ENCODE assay signal across 7 cellular contexts in the genomic region with DNA sequence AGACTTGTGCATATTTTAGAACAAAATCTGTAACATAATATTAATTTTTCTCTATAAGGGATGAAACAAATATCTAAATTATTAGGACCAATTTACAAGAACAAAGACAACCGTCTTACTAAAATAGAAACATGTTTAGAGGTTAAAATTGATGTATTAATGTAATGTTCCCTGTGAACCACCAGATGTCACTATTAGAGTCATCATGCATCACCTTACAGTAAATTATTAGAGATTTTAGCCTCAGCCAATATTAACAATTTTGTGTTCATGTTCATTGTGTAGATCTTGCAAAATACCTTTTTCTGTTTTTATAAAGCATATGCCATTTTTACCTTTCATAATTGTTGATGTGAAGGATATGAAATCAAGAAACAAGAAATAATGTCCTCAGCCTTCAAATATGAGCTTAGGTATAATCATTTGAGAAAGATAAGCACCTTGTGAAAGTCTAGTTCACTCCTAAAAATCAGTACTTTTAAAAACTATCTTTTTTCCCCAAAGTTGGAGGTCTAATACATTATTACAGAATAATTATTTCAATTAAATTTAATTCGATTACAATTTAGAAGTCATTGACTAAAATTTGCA.
A peak's percentile ranks its signal among the peaks of the same experiment; 100 is the strongest.
DNase-seq lines count a peak whose midpoint lies in the region; ATAC-seq and TF ChIP-seq lines count a peak whose summit lies in the region.

No MANE protein-coding gene starts in this region.

- no peak overlapping the region for H3K4me3 Mint-ChIP-seq in activated T-cell treated with anti-CD3 and anti-CD28 coated beads, Interleukin-2, amount 50 U/mL, for 4 hours

- H3K27me3 ChIP-seq in fibroblast of lung (ENCODE audit: control insufficient read depth, insufficient read depth, low read length) (no peaks in the 10 kb centered on the region), vagina (no peaks in the 10 kb centered on the region)

- DNase-seq in NCI-H82 (lab: John Stamatoyannopoulos, UW): peak; percentile 46
- peak; percentile 22 to 33 for DNase-seq in fibroblast of lung (ENCODE audit: low read depth in 2 of 2)
- DNase-seq in vagina (ENCODE audit: extremely low spot score in 2 of 2): no peak
- no peak for DNase-seq in activated T-cell treated with anti-CD3 and anti-CD28 coated beads, Interleukin-2, amount 50 U/mL, for 4 hours
- DNase-seq in OCI-M2 (lab: John Stamatoyannopoulos, UW; ENCODE audit: unreplicated experiment): no peak

- H3K27me3 Mint-ChIP-seq in activated T-cell treated with anti-CD3 and anti-CD28 coated beads, Interleukin-2, amount 50 U/mL, for 4 hours (ENCODE audit: low read depth): no peaks in the 10 kb centered on the region

- peak; percentile 49 for TF ChIP-seq CTCF in GM12873 (IDR thresholded peaks at IDR 0.05; ENCODE audit: insufficient read depth, low read depth, low read length, missing control alignments)
- peak in 1 of 2 donors; percentile 54 for TF ChIP-seq CTCF in fibroblast of lung (conservative IDR thresholded peaks at IDR 0.05 in 1 of 2, IDR thresholded peaks at IDR 0.05 in 1 of 2; ENCODE audit: low read depth in 1 of 2, low read length in 2 of 2)
- peak in 2 of 3 experiments; percentile 36 to 37 for TF ChIP-seq CTCF in vagina (IDR thresholded peaks at IDR 0.05)

- H4K20me1 ChIP-seq in fibroblast of lung (ENCODE audit: control insufficient read depth, extremely low read depth, insufficient read depth, low read length): no peaks in the 10 kb centered on the region

- H3K79me2 ChIP-seq in fibroblast of lung (ENCODE audit: control insufficient read depth, insufficient read depth, low read length): no peaks in the 10 kb centered on the region

- no peaks in the 10 kb centered on the region for H3K9me3 Mint-ChIP-seq in activated T-cell treated with anti-CD3 and anti-CD28 coated beads, Interleukin-2, amount 50 U/mL, for 4 hours

- H3K9me3 ChIP-seq in fibroblast of lung (ENCODE audit: control insufficient read depth, insufficient read depth, low read depth, low read length) (no peaks in the 10 kb centered on the region), vagina (no peaks in the 10 kb centered on the region)

- H3K9ac ChIP-seq in fibroblast of lung (ENCODE audit: insufficient read depth, low read length): no peak overlapping the region

- H3K27ac ChIP-seq in fibroblast of lung (ENCODE audit: insufficient read depth, low read length): no peak overlapping the region
- H3K27ac ChIP-seq in vagina: no peak overlapping the region

- no peak overlapping the region for H2AFZ ChIP-seq in fibroblast of lung (ENCODE audit: low read length)

- ATAC-seq in HG02642 (IDR thresholded peaks at IDR 0.05; ENCODE audit: poor library complexity, unreplicated experiment): peak; percentile 62
- no peak for ATAC-seq in activated T-cell treated with anti-CD3 and anti-CD28 coated beads, Interleukin-2, amount 50 U/mL, for 4 hours

- no peaks in the 10 kb centered on the region for H3K4me1 Mint-ChIP-seq in activated T-cell treated with anti-CD3 and anti-CD28 coated beads, Interleukin-2, amount 50 U/mL, for 4 hours (ENCODE audit: low read depth)

- H3K4me1 ChIP-seq in fibroblast of lung (ENCODE audit: control insufficient read depth, extremely low read depth, insufficient read depth, low read length) (no peaks in the 10 kb centered on the region), vagina (no peaks in the 10 kb centered on the region)

- no peak overlapping the region for H3K4me3 ChIP-seq in fibroblast of lung (replicated peaks in 1 of 4; ENCODE audit: control extremely low read depth in 1 of 4, insufficient read depth in 1 of 4, low read depth in 3 of 4, low read length in 4 of 4)
- H3K4me3 ChIP-seq in vagina: no peak overlapping the region

- no peaks in the 10 kb centered on the region for H3K36me3 Mint-ChIP-seq in activated T-cell treated with anti-CD3 and anti-CD28 coated beads, Interleukin-2, amount 50 U/mL, for 4 hours (ENCODE audit: insufficient read depth)

- TF ChIP-seq POLR2A in vagina (IDR thresholded peaks at IDR 0.05): no peak

- no peak overlapping the region for H3K4me2 ChIP-seq in fibroblast of lung (ENCODE audit: extremely low read depth, insufficient read depth, low read length)

- no peaks in the 10 kb centered on the region for H3K36me3 ChIP-seq in fibroblast of lung (ENCODE audit: control insufficient read depth, insufficient read depth, low read length)
- H3K36me3 ChIP-seq in vagina: no peaks in the 10 kb centered on the region

- intact Hi-C loops in vagina (cut with DNase I): no loop called here

Comparison
In these comparisons a context has a peak if more than half of its experiments do, and no peak if none do; other contexts are left out.
1. DNase-seq: peak in NCI-H82 (single experiment) and fibroblast of lung (2 of 2); none in vagina (0 of 2), activated T-cell treated with anti-CD3 and anti-CD28 coated beads, Interleukin-2, amount 50 U/mL, for 4 hours (single experiment) and OCI-M2 (single experiment).